ENCODE assay signal across 23 cellular contexts in the genomic region with DNA sequence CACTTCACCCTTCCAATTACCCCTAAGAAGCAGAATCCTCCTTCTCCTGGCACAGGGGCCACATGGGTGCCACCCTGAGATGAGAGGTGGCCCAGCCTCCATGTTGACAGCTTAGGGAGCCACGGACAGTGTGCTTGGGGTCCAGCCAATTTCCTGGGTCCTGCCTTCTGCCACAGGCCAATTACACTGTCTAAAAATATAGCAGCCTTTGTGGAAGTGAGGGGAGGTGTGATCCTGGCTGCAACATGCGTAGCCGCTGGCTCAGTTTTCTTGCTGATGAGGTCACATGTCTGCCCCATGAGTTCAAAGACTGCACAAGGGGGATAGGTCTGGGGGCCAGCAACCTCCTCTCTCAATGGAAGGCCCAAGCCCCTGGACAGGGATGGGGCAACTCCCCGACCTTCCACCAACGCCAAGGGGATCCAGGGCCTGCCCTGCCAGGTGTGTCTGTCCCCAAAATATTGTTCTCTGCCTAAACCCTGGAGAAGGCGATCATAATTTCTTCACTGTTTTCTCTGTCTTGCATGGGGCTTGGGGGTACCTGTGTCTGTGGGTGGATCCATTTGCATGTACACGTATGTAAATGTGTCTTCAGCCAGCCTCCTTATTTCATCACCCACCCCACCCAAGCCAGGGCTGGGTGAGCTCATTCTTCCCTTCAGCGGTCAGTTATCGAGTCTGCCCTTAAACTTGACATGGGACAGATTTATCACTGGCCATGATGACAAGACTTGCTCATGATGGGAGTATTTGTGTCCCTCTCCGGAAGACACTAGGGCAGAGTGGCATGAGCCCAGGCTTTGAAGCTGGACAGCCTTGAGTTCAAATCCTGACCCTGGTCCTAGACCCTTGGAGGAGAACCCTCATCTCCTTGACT. TPM values are rescaled to one million over a fixed set of nuclear protein-coding genes. Genes with fewer than 3 reads are reported as not detected.
DNase-seq lines count a peak whose midpoint lies in the region; ATAC-seq and TF ChIP-seq lines count a peak whose summit lies in the region.
"Had no signal": no experiment of that assay in that cellular context is flagged by ENCODE, and none has a peak within 500 bp of the region (broad histone marks: within the 10 kb centered on the region; RNA-seq: fewer than 3 reads in every experiment).

No MANE protein-coding gene starts in this region.

- H3K4me1 ChIP-seq in GM23338 (ENCODE audit: insufficient read depth) (no peaks in the 10 kb centered on the region), heart left ventricle (peaks cover 0 to 10% (median 0%) of the 10 kb centered on the region in 12 donors)
- H3K4me1 ChIP-seq: Caco-2 had no signal

- no peaks in the 10 kb centered on the region for H3K9me3 Mint-ChIP-seq in activated CD4-positive, alpha-beta T cell treated with anti-CD3 and anti-CD28 coated beads, Interleukin-2, amount 10 ng/mL, durations not matched to agents 24 days and 14 days
- H3K9me3 Mint-ChIP-seq in GM23338: no peaks in the 10 kb centered on the region
- no peaks in the 10 kb centered on the region for H3K9me3 Mint-ChIP-seq in neural crest cell
- H3K9me3 Mint-ChIP-seq: CD4-positive, CD25-positive, alpha-beta regulatory T cell had no signal

- no peaks in the 10 kb centered on the region for H3K9me2 ChIP-seq in GM23338 (ENCODE audit: insufficient read depth)

- no peaks in the 10 kb centered on the region for H4K20me1 ChIP-seq in GM23338 (replicated peaks; ENCODE audit: insufficient read depth)

- no peak overlapping the region for H3K27ac ChIP-seq in GM23338 (ENCODE audit: low read depth)
- no peak overlapping the region for H3K27ac ChIP-seq in heart left ventricle
- H3K27ac ChIP-seq: 22Rv1, GM23248 had no signal

- no peaks in the 10 kb centered on the region for H3K79me2 ChIP-seq in GM23338 (replicated peaks; ENCODE audit: insufficient read depth)

- no peak for ATAC-seq in GM23338
- ATAC-seq in heart left ventricle: peak; percentile 21 to 85 (median 64)
- ATAC-seq in GM21529 (IDR thresholded peaks at IDR 0.05; ENCODE audit: unreplicated experiment): no peak

- no peak overlapping the region for H2AFZ ChIP-seq in GM23338
- H2AFZ ChIP-seq: GM23248 had no signal

- no peaks in the 10 kb centered on the region for H3K36me3 Mint-ChIP-seq in activated CD4-positive, alpha-beta T cell treated with anti-CD3 and anti-CD28 coated beads, Interleukin-2, amount 10 ng/mL, durations not matched to agents 24 days and 14 days (ENCODE audit: low read depth)
- H3K36me3 Mint-ChIP-seq in GM23338 (ENCODE audit: low read depth) (no peaks in the 10 kb centered on the region), neural crest cell (ENCODE audit: low read depth) (no peaks in the 10 kb centered on the region)
- H3K36me3 Mint-ChIP-seq: CD4-positive, CD25-positive, alpha-beta regulatory T cell had no signal

- H3K27me3 ChIP-seq in GM23338 (ENCODE audit: insufficient read depth): no peaks in the 10 kb centered on the region
- H3K27me3 ChIP-seq in heart left ventricle: peaks cover 0 to 5% (median 0%) of the 10 kb centered on the region in 9 donors

- no peaks in the 10 kb centered on the region for H3K36me3 ChIP-seq in GM23338 (ENCODE audit: insufficient read depth)
- H3K36me3 ChIP-seq in heart left ventricle: no peaks in the 10 kb centered on the region

- intact Hi-C loops in activated CD4-positive, alpha-beta T cell treated with anti-CD3 and anti-CD28 coated beads, Interleukin-2, amount 10 ng/mL, durations not matched to agents 24 days and 14 days (cut with micrococcal nuclease): no loop called here
- intact Hi-C loops in heart left ventricle (cut with DNase I): loop anchor here in 1 of 10 donors (10.0 kb wide), 1 partner anchor 238 kb away; no protein-coding TSS in a partner anchor

- H3K9me3 ChIP-seq in heart left ventricle: no peaks in the 10 kb centered on the region
- H3K9me3 ChIP-seq: Caco-2 had no signal

- WGBS in heart left ventricle, 4 donors: 46 to 64% (median 56%) methylated on average over 10 of the region's 10 CpGs

- H3F3A ChIP-seq in GM23338 (replicated peaks; ENCODE audit: low read depth): no peaks in the 10 kb centered on the region

- peaks cover 2% of the 10 kb centered on the region for H3K4me1 Mint-ChIP-seq in activated CD4-positive, alpha-beta T cell treated with anti-CD3 and anti-CD28 coated beads, Interleukin-2, amount 10 ng/mL, durations not matched to agents 24 days and 14 days
- H3K4me1 Mint-ChIP-seq in GM23338 (peaks cover 7% of the 10 kb centered on the region), neural crest cell (no peaks in the 10 kb centered on the region)
- H3K4me1 Mint-ChIP-seq: CD4-positive, CD25-positive, alpha-beta regulatory T cell had no signal

- no peak overlapping the region for H3K4me2 ChIP-seq in GM23338

- peak; percentile 40 for DNase-seq in activated CD4-positive, alpha-beta T cell treated with anti-CD3 and anti-CD28 coated beads, Interleukin-2, amount 10 ng/mL, durations not matched to agents 24 days and 14 days
- no peak for DNase-seq in activated CD4-positive, alpha-beta T cell treated with anti-CD3 and anti-CD28 coated beads, Interleukin-2, amount 50 U/mL, for 48 hours
- no peak for DNase-seq in GM23338 (ENCODE audit: low spot score)
- DNase-seq in heart left ventricle: peak in 2 of 5 donors; percentile 36 to 48
- no peak for DNase-seq in neural crest cell (ENCODE audit: low read depth, low spot score)
- DNase-seq in COLO668 (lab: John Stamatoyannopoulos, UW; ENCODE audit: unreplicated experiment): no peak
- DNase-seq in SIG-M5 treated with dmso at 0.1 percent for 504 hours (lab: John Stamatoyannopoulos, UW; ENCODE audit: unreplicated experiment): no peak
- DNase-seq: Caco-2; CD4-positive, CD25-positive, alpha-beta regulatory T cell; DMS153; GDM1; GM23248; KBM-7; NCI-H1105 treated with DMSO at 0.1 percent for 48 hours; NCI-H1694; NCI-H748 treated with DMSO at 0.1 percent for 48 hours; NK-92 treated with Interleukin-12 subunit alpha and Interleukin-12 subunit beta, amount 100 ng/mL, for 24 hours; SHP77 had no signal

- TF ChIP-seq CTCF in GM23338 (conservative IDR thresholded peaks at IDR 0.05; ENCODE audit: low read depth in 2 of 2) (no peak), heart left ventricle (IDR thresholded peaks at IDR 0.05) (no peak), neural crest cell (conservative IDR thresholded peaks at IDR 0.05) (no peak)

- H3K27ac Mint-ChIP-seq in activated CD4-positive, alpha-beta T cell treated with anti-CD3 and anti-CD28 coated beads, Interleukin-2, amount 10 ng/mL, durations not matched to agents 24 days and 14 days: no peak overlapping the region
- H3K27ac Mint-ChIP-seq in GM23338 (peak overlapping the region; percentile 39; the same call in 1 of the 2 replicates), neural crest cell (ENCODE audit: unreplicated experiment) (peak overlapping the region; percentile 22)
- H3K27ac Mint-ChIP-seq: CD4-positive, CD25-positive, alpha-beta regulatory T cell had no signal

- H3K4me3 ChIP-seq in GM23338: no peak overlapping the region
- no peak overlapping the region for H3K4me3 ChIP-seq in heart left ventricle
- H3K4me3 ChIP-seq: GM23248 had no signal

- no peak for TF ChIP-seq POLR2A in heart left ventricle (IDR thresholded peaks at IDR 0.05)

- no peak overlapping the region for H3K4me3 Mint-ChIP-seq in activated CD4-positive, alpha-beta T cell treated with anti-CD3 and anti-CD28 coated beads, Interleukin-2, amount 10 ng/mL, durations not matched to agents 24 days and 14 days
- no peak overlapping the region for H3K4me3 Mint-ChIP-seq in GM23338
- H3K4me3 Mint-ChIP-seq in neural crest cell: no peak overlapping the region
- H3K4me3 Mint-ChIP-seq: CD4-positive, CD25-positive, alpha-beta regulatory T cell had no signal

- no peaks in the 10 kb centered on the region for H3K27me3 Mint-ChIP-seq in activated CD4-positive, alpha-beta T cell treated with anti-CD3 and anti-CD28 coated beads, Interleukin-2, amount 10 ng/mL, durations not matched to agents 24 days and 14 days
- peaks cover 5% of the 10 kb centered on the region for H3K27me3 Mint-ChIP-seq in GM23338 (ENCODE audit: insufficient read depth, low read depth, poor library complexity)
- no peaks in the 10 kb centered on the region for H3K27me3 Mint-ChIP-seq in neural crest cell (ENCODE audit: low read depth)

TF ChIP-seq in GM23338, 12 proteins besides CTCF, POLR2A, EP300 and RAD21:
- TF ChIP-seq EZH2phosphoT487 (IDR thresholded peaks at IDR 0.05; ENCODE audit: unreplicated experiment): no peak

RNA-seq across cellular contexts. Expression of a gene that starts 59.4 kb away (rescaled TPM):
- not detected in 2 replicates for total RNA-seq in activated CD4-positive, alpha-beta T cell treated with anti-CD3 and anti-CD28 coated beads, Interleukin-2, amount 10 ng/mL, durations not matched to agents 24 days and 14 days
- total RNA-seq in GM23338 (2014; rRNA removed; shearing (Covaris generic)): 0.52 and 0.78 TPM in 2 replicates
- polyA plus RNA-seq in GM23338 (2016; fragmentation: Nextera tagmentation; extraction: Ambion mirVana) (0.40 and 2.4 TPM in 2 replicates), heart left ventricle (not detected)
- total RNA-seq in heart left ventricle (not detected), neural crest cell (not detected in 2 replicates)
- total RNA-seq: CD4-positive, CD25-positive, alpha-beta regulatory T cell; Daoy; GM23248; NCI-H460 had no signal
- polyA plus RNA-seq: AG04450; CD4-positive, CD25-positive, alpha-beta regulatory T cell; GM23248 had no signal

Comparison
In these comparisons a context has a peak if more than half of its experiments do, and no peak if none do; other contexts are left out.
1. ATAC-seq: peak in heart left ventricle (4 of 4); none in GM23338 (single experiment) and GM21529 (single experiment).